In the genomic region with DNA sequence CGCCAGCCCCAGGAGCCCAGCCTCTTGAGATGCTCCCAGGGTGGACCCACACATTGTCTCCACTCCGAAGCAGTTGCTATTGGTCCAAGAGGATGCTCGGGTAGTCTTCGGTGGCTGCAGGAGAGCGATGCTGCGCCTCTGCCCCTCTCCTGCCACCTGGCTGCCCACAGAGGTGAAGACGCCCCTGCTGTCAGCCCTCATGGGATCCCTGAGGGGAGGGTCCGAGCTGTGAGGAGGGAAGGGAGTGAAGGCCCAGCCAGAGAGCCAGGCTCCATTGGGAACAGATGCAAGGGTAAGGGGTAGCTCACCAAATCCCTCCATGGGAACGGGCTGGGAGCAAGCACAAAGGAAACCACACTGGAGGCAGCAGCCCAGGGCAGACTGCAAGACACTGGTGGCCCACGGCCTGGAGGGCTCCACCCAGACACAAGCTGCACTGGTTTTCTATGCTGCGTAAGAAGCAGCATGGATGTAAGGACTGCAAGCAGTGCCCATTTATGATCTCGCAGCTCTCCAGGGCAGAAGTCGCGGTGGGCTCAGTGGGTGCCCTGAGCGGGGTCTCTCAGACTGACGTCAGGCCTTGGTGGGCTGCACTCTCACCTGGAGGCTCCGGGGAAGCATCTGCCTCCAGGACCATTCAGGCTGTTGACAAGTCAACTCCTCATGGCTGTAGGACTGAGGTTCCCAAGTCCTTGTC, we compare ENCODE assay signal across 26 cellular contexts. TPM values are rescaled to one million over a fixed set of nuclear protein-coding genes. Genes with fewer than 3 reads are reported as not detected.
DNase-seq lines count a peak whose midpoint lies in the region; ATAC-seq, FAIRE-seq and TF ChIP-seq lines count a peak whose summit lies in the region.
"Had no signal": no experiment of that assay in that cellular context is flagged by ENCODE, and none has a peak within 500 bp of the region (broad histone marks: within the 10 kb centered on the region; RNA-seq: fewer than 3 reads in every experiment).

No MANE protein-coding gene starts in this region.

- peaks cover 0 to 3% of the 10 kb centered on the region in 2 donors for H3K27me3 Mint-ChIP-seq in natural killer cell treated with Interleukin-12 subunit alpha and Interleukin-12 subunit beta and Interleukin-15 and Interleukin-18, amount 100 ng/mL, for 72 hours
- H3K27me3 Mint-ChIP-seq: stimulated activated naive CD8-positive, alpha-beta T cell treated with anti-CD3 and anti-CD28 coated beads, Interleukin-15, Interleukin-2, amounts not matched to agents 100 ng/mL and 50 ng/mL, for 24 hours had no signal

- H3K4me1 ChIP-seq in heart right ventricle (peaks cover 13 to 37% (median 29%) of the 10 kb centered on the region in 9 donors), upper lobe of right lung (peaks cover 15% of the 10 kb centered on the region), pancreas (peaks cover 9 to 12% (median 9%) of the 10 kb centered on the region in 3 donors)

- H3K4me3 Mint-ChIP-seq in natural killer cell treated with Interleukin-12 subunit alpha and Interleukin-12 subunit beta and Interleukin-15 and Interleukin-18, amount 100 ng/mL, for 72 hours, result no peak overlapping the region
- H3K4me3 Mint-ChIP-seq: CD4-positive, alpha-beta memory T cell; stimulated activated naive CD8-positive, alpha-beta T cell treated with anti-CD3 and anti-CD28 coated beads, Interleukin-15, Interleukin-2, amounts not matched to agents 100 ng/mL and 50 ng/mL, for 24 hours had no signal

- intact Hi-C loops in left cardiac atrium (cut with DNase I) (loop anchor here in 1 of 2 donors (10.0 kb wide), 1 partner anchor 577 kb away; no protein-coding TSS in a partner anchor), heart right ventricle (cut with DNase I) (loop anchor here in 2 of 10 donors (5.0 kb wide), 2 partner anchors 55 to 60 kb away; a partner anchor contains a TSS), upper lobe of right lung (cut with DNase I) (no loop called here), pancreas (cut with DNase I) (no loop called here)

- no peaks in the 10 kb centered on the region for H3K9me3 Mint-ChIP-seq in natural killer cell treated with Interleukin-12 subunit alpha and Interleukin-12 subunit beta and Interleukin-15 and Interleukin-18, amount 100 ng/mL, for 72 hours
- H3K9me3 Mint-ChIP-seq: activated naive CD4-positive, alpha-beta T cell treated with anti-CD3 and anti-CD28 coated beads, Interleukin-2, amount 50 U/mL, for 72 hours; stimulated activated naive CD8-positive, alpha-beta T cell treated with anti-CD3 and anti-CD28 coated beads, Interleukin-15, Interleukin-2, amounts not matched to agents 100 ng/mL and 50 ng/mL, for 24 hours had no signal

- FAIRE-seq in H54 (lab: Jason Lieb, UNC), result no peak
- FAIRE-seq in pancreas (lab: Jason Lieb, UNC), result no peak
- FAIRE-seq: HepG2, RCC 7860 had no signal

- H3K27ac ChIP-seq in heart right ventricle (no peak overlapping the region), upper lobe of right lung (no peak overlapping the region), coronary artery (no peak overlapping the region), pancreas (no peak overlapping the region)
- H3K27ac ChIP-seq: ascending aorta, tibial artery, VCaP had no signal

- peaks cover 1% of the 10 kb centered on the region for H3K36me3 Mint-ChIP-seq in natural killer cell treated with Interleukin-12 subunit alpha and Interleukin-12 subunit beta and Interleukin-15 and Interleukin-18, amount 100 ng/mL, for 72 hours
- H3K36me3 Mint-ChIP-seq: activated naive CD4-positive, alpha-beta T cell treated with anti-CD3 and anti-CD28 coated beads, Interleukin-2, amount 50 U/mL, for 72 hours had no signal

- H3K27me3 ChIP-seq in heart right ventricle, result no peaks in the 10 kb centered on the region
- H3K27me3 ChIP-seq in upper lobe of right lung, result no peaks in the 10 kb centered on the region
- no peaks in the 10 kb centered on the region for H3K27me3 ChIP-seq in pancreas
- H3K27me3 ChIP-seq: ascending aorta, tibial artery had no signal

- H3K4me3 ChIP-seq in heart right ventricle (no peak overlapping the region), upper lobe of right lung (no peak overlapping the region), coronary artery (no peak overlapping the region), pancreas (no peak overlapping the region)
- H3K4me3 ChIP-seq: ascending aorta, tibial artery had no signal

- TF ChIP-seq POLR2A in H54 (IDR thresholded peaks at IDR 0.05; ENCODE audit: low read depth, low read length), result no peak

- DNase-seq in left cardiac atrium (peak; percentile 19), heart right ventricle (no peak), upper lobe of right lung (peak; percentile 53), H54 (ENCODE audit: insufficient read length, low spot score) (no peak), coronary artery (ENCODE audit: low spot score) (no peak), pancreas (no peak)
- peak; percentile 42 for DNase-seq in activated CD8-positive, alpha-beta memory T cell treated with anti-CD3 and anti-CD28 coated beads, Interleukin-2, amount 50 U/mL, for 48 hours
- peak; percentile 59 for DNase-seq in natural killer cell treated with Interleukin-12 subunit alpha and Interleukin-12 subunit beta and Interleukin-15 and Interleukin-18, amount 100 ng/mL, for 72 hours (ENCODE audit: low spot score)
- DNase-seq: central memory CD4-positive, alpha-beta T cell; Kasumi-1; NCI-H1694 treated with DMSO at 0.1 percent for 48 hours; NCI-H2171; NCI-H526; occipital lobe; stimulated activated CD4-positive, alpha-beta T cell treated with anti-CD3 and anti-CD28 coated beads, Interleukin-12 subunit alpha, Interleukin-12 subunit beta, amount 100 ng/mL, for 4 hours; T-helper 2 cell; tibial artery had no signal

- H3K9me3 ChIP-seq in heart right ventricle (peaks cover 0 to 13% (median 4%) of the 10 kb centered on the region in 11 donors), upper lobe of right lung (no peaks in the 10 kb centered on the region), pancreas (no peaks in the 10 kb centered on the region)
- H3K9me3 ChIP-seq: ascending aorta had no signal

- ATAC-seq in left cardiac atrium (no peak), heart right ventricle (no peak), upper lobe of right lung (no peak), pancreas (no peak)
- no peak for ATAC-seq in natural killer cell treated with Interleukin-12 subunit alpha and Interleukin-12 subunit beta and Interleukin-15 and Interleukin-18, amount 100 ng/mL, for 72 hours
- ATAC-seq: activated naive CD4-positive, alpha-beta T cell treated with anti-CD3 and anti-CD28 coated beads, Interleukin-2, amount 50 U/mL, for 72 hours; HepG2 had no signal

- H3K36me3 ChIP-seq in heart right ventricle (no peaks in the 10 kb centered on the region), upper lobe of right lung (no peaks in the 10 kb centered on the region), pancreas (no peaks in the 10 kb centered on the region)
- H3K36me3 ChIP-seq: ascending aorta, tibial artery had no signal

- TF ChIP-seq CTCF in heart right ventricle (IDR thresholded peaks at IDR 0.05) (no peak), upper lobe of right lung (IDR thresholded peaks at IDR 0.05) (no peak), coronary artery (IDR thresholded peaks at IDR 0.05) (no peak), pancreas (IDR thresholded peaks at IDR 0.05) (no peak)

- 94 to 98% methylated on average over 17 of the region's 17 CpGs for WGBS in heart right ventricle, 2 donors
- WGBS in pancreas, 2 donors, result 91 to 93% methylated on average over 17 of the region's 17 CpGs

- H3K27ac Mint-ChIP-seq in natural killer cell treated with Interleukin-12 subunit alpha and Interleukin-12 subunit beta and Interleukin-15 and Interleukin-18, amount 100 ng/mL, for 72 hours, result peak overlapping the region in 1 of 2 donors; percentile 37
- H3K27ac Mint-ChIP-seq: stimulated activated naive CD8-positive, alpha-beta T cell treated with anti-CD3 and anti-CD28 coated beads, Interleukin-15, Interleukin-2, amounts not matched to agents 100 ng/mL and 50 ng/mL, for 24 hours had no signal

- H3K4me1 Mint-ChIP-seq in natural killer cell treated with Interleukin-12 subunit alpha and Interleukin-12 subunit beta and Interleukin-15 and Interleukin-18, amount 100 ng/mL, for 72 hours (ENCODE audit: low read depth in 2 of 2), result peaks cover 12 to 20% of the 10 kb centered on the region in 2 donors
- H3K4me1 Mint-ChIP-seq: CD4-positive, alpha-beta memory T cell had no signal

RNA-seq across cellular contexts. Expression of a gene that starts 15.7 kb away (rescaled TPM):
- total RNA-seq in left cardiac atrium (10 to 100 TPM; 11.6 to 15.0 TPM), heart right ventricle (10 to 100 TPM; 16.0 to 26.9 (median 23.3) TPM), upper lobe of right lung (12.2 TPM), pancreas (1 to 10 TPM in 1 of 6 donors, under 1 TPM in 4, not detected in 1; 0.25 to 1.2 (median 0.37) TPM)
- polyA plus RNA-seq in heart right ventricle (10 to 100 TPM in 1 of 2 donors, 1 to 10 TPM in 1; 2.3 to 47.5 TPM), pancreas (1 to 10 TPM in 1 of 2 donors, under 1 TPM in 1; 0.49 to 1.4 TPM)
- 1 to 10 TPM; 4.3 to 9.9 TPM for total RNA-seq in natural killer cell treated with Interleukin-12 subunit alpha and Interleukin-12 subunit beta and Interleukin-15 and Interleukin-18, amount 100 ng/mL, for 72 hours
- total RNA-seq: dermis microvascular lymphatic vessel endothelial cell, occipital lobe, renal cortical epithelial cell had no signal

RNA-seq across cellular contexts. Expression of a gene that starts 15.8 kb away (rescaled TPM):
- total RNA-seq in left cardiac atrium (10 to 100 TPM in 1 of 2 donors, 1 to 10 TPM in 1; 4.8 to 19.1 TPM), heart right ventricle (10 to 100 TPM; 15.1 to 56.2 (median 31.1) TPM), upper lobe of right lung (6.5 TPM), pancreas (under 1 TPM; 0.04 to 0.69 (median 0.19) TPM)
- polyA plus RNA-seq in heart right ventricle (10 to 100 TPM in 1 of 2 donors, 1 to 10 TPM in 1; 2.6 to 73.4 TPM), pancreas (under 1 TPM; 0.23 to 0.80 TPM)
- total RNA-seq in natural killer cell treated with Interleukin-12 subunit alpha and Interleukin-12 subunit beta and Interleukin-15 and Interleukin-18, amount 100 ng/mL, for 72 hours, result 1 to 10 TPM; 7.2 to 7.6 TPM
- total RNA-seq: ascending aorta, dermis microvascular lymphatic vessel endothelial cell, HepG2 had no signal

RNA-seq across cellular contexts. Expression of a gene that starts 47.1 kb away (rescaled TPM):
- total RNA-seq in left cardiac atrium (under 1 TPM; 0.39 to 0.50 TPM), heart right ventricle (1 to 10 TPM in 1 of 10 donors, under 1 TPM in 5, not detected in 4; 0.15 to 2.7 (median 0.29) TPM), upper lobe of right lung (2.2 TPM), pancreas (1 to 10 TPM in 2 of 6 donors, under 1 TPM in 4; 0.24 to 1.4 (median 0.69) TPM)
- polyA plus RNA-seq in heart right ventricle (under 1 TPM; 0.16 to 0.22 TPM), pancreas (1 to 10 TPM; 1.4 to 7.0 TPM)
- total RNA-seq in natural killer cell treated with Interleukin-12 subunit alpha and Interleukin-12 subunit beta and Interleukin-15 and Interleukin-18, amount 100 ng/mL, for 72 hours, result 1 to 10 TPM; 2.5 to 5.3 TPM
- total RNA-seq: ascending aorta, dermis microvascular lymphatic vessel endothelial cell, renal cortical epithelial cell had no signal
- polyA plus RNA-seq: HepG2 had no signal

RNA-seq across cellular contexts. Expression of a gene that starts 59.6 kb away (rescaled TPM):
- total RNA-seq in left cardiac atrium, result 100 to 1,000 TPM; 699 to 773 TPM
- 100 to 1,000 TPM; 461 to 959 (median 513) TPM for total RNA-seq in heart right ventricle
- polyA plus RNA-seq in heart right ventricle, result 100 to 1,000 TPM; 346 to 588 TPM
- 100 to 1,000 TPM; 306 to 322 TPM for total RNA-seq in natural killer cell treated with Interleukin-12 subunit alpha and Interleukin-12 subunit beta and Interleukin-15 and Interleukin-18, amount 100 ng/mL, for 72 hours
- 801 TPM for total RNA-seq in upper lobe of right lung
- 100 to 1,000 TPM; 154 to 337 (median 236) TPM for total RNA-seq in pancreas
- 100 to 1,000 TPM; 166 to 392 TPM for polyA plus RNA-seq in pancreas
- total RNA-seq: HepG2 had no signal
- polyA plus RNA-seq: HepG2 had no signal

Comparison
In these comparisons a context has a peak if more than half of its experiments do, and no peak if none do; other contexts are left out.
1. DNase-seq: peak in left cardiac atrium (single experiment), activated CD8-positive, alpha-beta memory T cell treated with anti-CD3 and anti-CD28 coated beads, Interleukin-2, amount 50 U/mL, for 48 hours (single experiment), natural killer cell treated with Interleukin-12 subunit alpha and Interleukin-12 subunit beta and Interleukin-15 and Interleukin-18, amount 100 ng/mL, for 72 hours (single experiment) and upper lobe of right lung (single experiment); none in heart right ventricle (0 of 2), H54 (single experiment), coronary artery (single experiment) and pancreas (0 of 6).